29 cellular contexts compared by ENCODE assay signal in the genomic region with DNA sequence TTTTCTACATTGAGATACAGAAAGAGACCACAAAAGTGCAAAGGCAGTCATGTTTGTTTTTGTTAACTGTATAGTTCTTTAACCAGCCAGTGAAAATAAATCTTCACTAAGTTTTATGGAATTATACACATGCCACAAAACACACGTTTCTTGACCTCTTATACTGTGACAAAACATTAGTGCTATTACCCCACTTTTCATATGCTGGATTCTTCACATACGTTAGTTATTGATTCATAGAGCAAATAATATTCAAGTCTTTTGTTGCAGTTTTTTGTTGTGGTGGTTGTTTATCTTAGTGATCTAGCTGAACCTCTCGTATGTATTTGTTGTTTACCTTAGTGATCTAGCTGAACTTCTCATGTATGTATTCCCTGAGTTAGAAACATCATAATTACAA.
"Had no signal": no experiment of that assay in that cellular context is flagged by ENCODE, and none has a peak within 500 bp of the region (broad histone marks: within the 10 kb centered on the region; RNA-seq: fewer than 3 reads in every experiment).

No MANE protein-coding gene starts in this region.

- H3K27ac Mint-ChIP-seq: activated CD4-positive, alpha-beta memory T cell treated with anti-CD3 and anti-CD28 coated beads for 36 hours; activated CD4-positive, alpha-beta T cell treated with anti-CD3 and anti-CD28 coated beads for 36 hours; activated CD4-positive, alpha-beta T cell treated with anti-CD3 and anti-CD28 coated beads, Interleukin-2, amount 10 ng/mL, durations not matched to agents 24 days and 14 days; activated CD8-positive, alpha-beta T cell treated with anti-CD3 and anti-CD28 coated beads, Interleukin-2, amount 10 ng/mL, durations not matched to agents 7 days and 5 days; activated naive CD4-positive, alpha-beta T cell treated with anti-CD3 and anti-CD28 coated beads, Interleukin-2, amount 10 ng/mL, durations not matched to agents 7 days and 5 days; activated naive CD8-positive, alpha-beta T cell treated with anti-CD3 and anti-CD28 coated beads, Interleukin-2, amount 10 ng/mL, durations not matched to agents 7 days and 5 days; activated T-cell treated with anti-CD3 and anti-CD28 coated beads, Interleukin-2, amount 50 U/mL, for 24 hours; activated T-cell treated with anti-CD3 and anti-CD28 coated beads, Interleukin-2, amount 50 U/mL, for 72 hours had no signal

- H3K4me3 ChIP-seq: ascending aorta, esophagus muscularis mucosa, gastroesophageal sphincter, heart right ventricle had no signal

- DNase-seq: activated CD4-positive, alpha-beta memory T cell treated with anti-CD3 and anti-CD28 coated beads for 36 hours; activated CD4-positive, alpha-beta T cell treated with anti-CD3 and anti-CD28 coated beads for 36 hours; activated CD4-positive, alpha-beta T cell treated with anti-CD3 and anti-CD28 coated beads, Interleukin-2, amount 10 ng/mL, durations not matched to agents 24 days and 14 days; activated CD4-positive, CD25-positive, alpha-beta regulatory T cell; activated CD4-positive, CD25-positive, alpha-beta regulatory T cell treated with anti-CD3 and anti-CD28 coated beads, Interleukin-2, amount 50 U/mL, for 72 hours; activated CD8-positive, alpha-beta memory T cell treated with anti-CD3 and anti-CD28 coated beads, Interleukin-2, amount 50 U/mL, for 48 hours; activated CD8-positive, alpha-beta T cell treated with anti-CD3 and anti-CD28 coated beads, Interleukin-2, amount 10 ng/mL, durations not matched to agents 7 days and 5 days; activated gamma-delta T cell; activated naive CD4-positive, alpha-beta T cell; activated naive CD4-positive, alpha-beta T cell treated with anti-CD3 and anti-CD28 coated beads, Interleukin-2, amount 10 ng/mL, durations not matched to agents 7 days and 5 days; activated naive CD8-positive, alpha-beta T cell treated with anti-CD3 and anti-CD28 coated beads, Interleukin-2, amount 10 ng/mL, durations not matched to agents 7 days and 5 days; activated T-cell treated with anti-CD3 and anti-CD28 coated beads for 4 hours; activated T-cell treated with anti-CD3 and anti-CD28 coated beads, Interleukin-2, amount 50 U/mL, for 24 hours; activated T-cell treated with anti-CD3 and anti-CD28 coated beads, Interleukin-2, amount 50 U/mL, for 72 hours; brain microvascular endothelial cell; cortex of kidney; dermis blood vessel endothelial cell; effector CD4-positive, alpha-beta T cell; effector memory CD8-positive, alpha-beta T cell; erythroblast; foreskin melanocyte; heart right ventricle; T-helper 2 cell had no signal

- H3K9me3 Mint-ChIP-seq: activated CD4-positive, alpha-beta memory T cell treated with anti-CD3 and anti-CD28 coated beads for 36 hours; activated CD4-positive, alpha-beta T cell treated with anti-CD3 and anti-CD28 coated beads, Interleukin-2, amount 10 ng/mL, durations not matched to agents 24 days and 14 days; activated naive CD4-positive, alpha-beta T cell treated with anti-CD3 and anti-CD28 coated beads, Interleukin-2, amount 10 ng/mL, durations not matched to agents 7 days and 5 days; activated naive CD8-positive, alpha-beta T cell treated with anti-CD3 and anti-CD28 coated beads, Interleukin-2, amount 10 ng/mL, durations not matched to agents 7 days and 5 days; activated T-cell treated with anti-CD3 and anti-CD28 coated beads, Interleukin-2, amount 50 U/mL, for 24 hours; activated T-cell treated with anti-CD3 and anti-CD28 coated beads, Interleukin-2, amount 50 U/mL, for 72 hours; effector memory CD8-positive, alpha-beta T cell had no signal

- H3K27ac ChIP-seq: ascending aorta, brain microvascular endothelial cell, esophagus muscularis mucosa, gastroesophageal sphincter, heart right ventricle had no signal

- H3K4me3 Mint-ChIP-seq: activated CD4-positive, alpha-beta memory T cell treated with anti-CD3 and anti-CD28 coated beads for 36 hours; activated CD4-positive, alpha-beta T cell treated with anti-CD3 and anti-CD28 coated beads for 36 hours; activated CD4-positive, alpha-beta T cell treated with anti-CD3 and anti-CD28 coated beads, Interleukin-2, amount 10 ng/mL, durations not matched to agents 24 days and 14 days; activated CD8-positive, alpha-beta T cell treated with anti-CD3 and anti-CD28 coated beads, Interleukin-2, amount 10 ng/mL, durations not matched to agents 7 days and 5 days; activated naive CD4-positive, alpha-beta T cell treated with anti-CD3 and anti-CD28 coated beads, Interleukin-2, amount 10 ng/mL, durations not matched to agents 7 days and 5 days; activated naive CD8-positive, alpha-beta T cell treated with anti-CD3 and anti-CD28 coated beads, Interleukin-2, amount 10 ng/mL, durations not matched to agents 7 days and 5 days; activated T-cell treated with anti-CD3 and anti-CD28 coated beads, Interleukin-2, amount 50 U/mL, for 24 hours; activated T-cell treated with anti-CD3 and anti-CD28 coated beads, Interleukin-2, amount 50 U/mL, for 72 hours; central memory CD8-positive, alpha-beta T cell; effector memory CD8-positive, alpha-beta T cell had no signal

- FAIRE-seq: bronchial epithelial cell had no signal

- H3K36me3 ChIP-seq: ascending aorta, brain microvascular endothelial cell had no signal

- ATAC-seq: activated CD4-positive, alpha-beta T cell treated with anti-CD3 and anti-CD28 coated beads for 36 hours; activated CD8-positive, alpha-beta T cell treated with anti-CD3 and anti-CD28 coated beads, Interleukin-2, amount 10 ng/mL, durations not matched to agents 7 days and 5 days; activated naive CD4-positive, alpha-beta T cell treated with anti-CD3 and anti-CD28 coated beads, Interleukin-2, amount 50 U/mL, for 72 hours; activated T-cell treated with anti-CD3 and anti-CD28 coated beads, Interleukin-2, amount 50 U/mL, for 72 hours; effector memory CD8-positive, alpha-beta T cell; gastroesophageal sphincter; heart right ventricle had no signal

- H3K9me3 ChIP-seq: ascending aorta, esophagus muscularis mucosa, gastroesophageal sphincter had no signal

- H3K27me3 ChIP-seq: ascending aorta, brain microvascular endothelial cell, esophagus muscularis mucosa, gastroesophageal sphincter, heart right ventricle had no signal

- H3K27me3 Mint-ChIP-seq: activated CD4-positive, alpha-beta memory T cell treated with anti-CD3 and anti-CD28 coated beads for 36 hours; activated CD4-positive, alpha-beta T cell treated with anti-CD3 and anti-CD28 coated beads for 36 hours; activated CD4-positive, alpha-beta T cell treated with anti-CD3 and anti-CD28 coated beads, Interleukin-2, amount 10 ng/mL, durations not matched to agents 24 days and 14 days; activated naive CD4-positive, alpha-beta T cell treated with anti-CD3 and anti-CD28 coated beads, Interleukin-2, amount 10 ng/mL, durations not matched to agents 7 days and 5 days; activated naive CD8-positive, alpha-beta T cell treated with anti-CD3 and anti-CD28 coated beads, Interleukin-2, amount 10 ng/mL, durations not matched to agents 7 days and 5 days; activated T-cell treated with anti-CD3 and anti-CD28 coated beads, Interleukin-2, amount 50 U/mL, for 24 hours; central memory CD8-positive, alpha-beta T cell; effector memory CD8-positive, alpha-beta T cell had no signal

- H3K4me1 Mint-ChIP-seq: activated CD4-positive, alpha-beta T cell treated with anti-CD3 and anti-CD28 coated beads for 36 hours; activated CD4-positive, alpha-beta T cell treated with anti-CD3 and anti-CD28 coated beads, Interleukin-2, amount 10 ng/mL, durations not matched to agents 24 days and 14 days; activated naive CD4-positive, alpha-beta T cell treated with anti-CD3 and anti-CD28 coated beads, Interleukin-2, amount 10 ng/mL, durations not matched to agents 7 days and 5 days; activated naive CD8-positive, alpha-beta T cell treated with anti-CD3 and anti-CD28 coated beads, Interleukin-2, amount 10 ng/mL, durations not matched to agents 7 days and 5 days had no signal

- H3K4me1 ChIP-seq: ascending aorta, esophagus muscularis mucosa, gastroesophageal sphincter, heart right ventricle had no signal
